1 cellular context compared by ENCODE assay signal in genomic region chr19:54021932-54022331, GRCh38.
TF ChIP-seq lines count a peak whose summit lies in the region.

No MANE protein-coding gene starts in this region.

TF ChIP-seq in HepG2, 621 proteins besides CTCF, POLR2A, EP300 and RAD21 (continued from another document):
- TF ChIP-seq KIAA2018 (CRISPR knock-in tag; IDR thresholded peaks at IDR 0.05; ENCODE audit: borderline replicate concordance) (no peak), PBX2 (CRISPR knock-in tag; IDR thresholded peaks at IDR 0.05) (no peak), ZNF563 (CRISPR knock-in tag; IDR thresholded peaks at IDR 0.05) (no peak), IRF9 (CRISPR knock-in tag; IDR thresholded peaks at IDR 0.05; ENCODE audit: borderline replicate concordance) (no peak), ZNF598 (CRISPR knock-in tag; IDR thresholded peaks at IDR 0.05; ENCODE audit: borderline replicate concordance) (no peak), ZKSCAN8 (CRISPR knock-in tag; IDR thresholded peaks at IDR 0.05; ENCODE audit: borderline replicate concordance) (0 out of 2 replicates have a peak, but pooled peaks have one; percentile 13), PHF5A (CRISPR knock-in tag; IDR thresholded peaks at IDR 0.05; ENCODE audit: low read depth, unreplicated experiment) (no peak), ZXDC (CRISPR knock-in tag; IDR thresholded peaks at IDR 0.05) (no peak), PAF1 (CRISPR knock-in tag; IDR thresholded peaks at IDR 0.05) (no peak), ARID5B (CRISPR knock-in tag; IDR thresholded peaks at IDR 0.05) (0 out of 2 replicates have a peak, but pooled peaks have one; percentile 17), HNRNPLL (IDR thresholded peaks at IDR 0.05; ENCODE audit: low read depth, low read length, poor library complexity, severe bottlenecking) (no peak), TEAD3 (CRISPR knock-in tag; optimal IDR thresholded peaks at IDR 0.05; ENCODE audit: borderline replicate concordance) (peak; percentile 13), SCMH1 (CRISPR knock-in tag; IDR thresholded peaks at IDR 0.05; ENCODE audit: borderline replicate concordance) (no peak), RNF219 (CRISPR knock-in tag; IDR thresholded peaks at IDR 0.05) (no peak), PRDM10 (CRISPR knock-in tag; IDR thresholded peaks at IDR 0.05; ENCODE audit: low read depth) (no peak), SNRNP70 (IDR thresholded peaks at IDR 0.05; ENCODE audit: low read depth, low read length) (no peak), ZSCAN21 (CRISPR knock-in tag; IDR thresholded peaks at IDR 0.05; ENCODE audit: borderline replicate concordance) (no peak), SOX6 (IDR thresholded peaks at IDR 0.05) (no peak), SOX6 (CRISPR knock-in tag; IDR thresholded peaks at IDR 0.05) (0 out of 2 replicates have a peak, but pooled peaks have one; percentile 21), TBX2 (CRISPR knock-in tag; IDR thresholded peaks at IDR 0.05; ENCODE audit: borderline replicate concordance) (0 out of 2 replicates have a peak, but pooled peaks have one; percentile 15), MTF2 (CRISPR knock-in tag; IDR thresholded peaks at IDR 0.05; ENCODE audit: borderline replicate concordance) (no peak), ZNF576 (CRISPR knock-in tag; IDR thresholded peaks at IDR 0.05) (no peak), ZBTB7B (CRISPR knock-in tag; IDR thresholded peaks at IDR 0.05) (no peak), RAD51 (IDR thresholded peaks at IDR 0.05; ENCODE audit: borderline replicate concordance) (no peak)
